28 cellular contexts compared by ENCODE assay signal in genomic region chr10:110711382-110711781, GRCh38.
"Had no signal": no experiment of that assay in that cellular context is flagged by ENCODE, and none has a peak within 500 bp of the region (broad histone marks: within the 10 kb centered on the region; RNA-seq: fewer than 3 reads in every experiment).

No MANE protein-coding gene starts in this region.

- H3K4me1 ChIP-seq: pancreas, prostate gland, stomach, upper lobe of right lung had no signal

- H3K27me3 ChIP-seq: pancreas, tibial artery, upper lobe of right lung had no signal

- H3K36me3 ChIP-seq: pancreas, prostate gland, stomach, tibial artery, upper lobe of right lung had no signal

- FAIRE-seq: pancreas had no signal

- ATAC-seq: activated naive CD8-positive, alpha-beta T cell treated with anti-CD3 and anti-CD28 coated beads, Interleukin-2, amount 50 U/mL, for 24 hours; activated T-cell treated with anti-CD3 and anti-CD28 coated beads, Interleukin-2, amount 50 U/mL, for 4 hours; activated T-helper 17 cell treated with anti-CD3 and anti-CD28 coated beads, Interleukin-2, amount 50 U/mL, for 72 hours; esophagus mucosa; naive thymus-derived CD4-positive, alpha-beta T cell; pancreas; stimulated activated naive B cell treated with anti-CD40 and anti-IgM and Interleukin-4, amounts not matched to agents 10 μg/mL and 1 μg/mL and 100 μg/mL, for 72 hours; upper lobe of right lung; WTC11 had no signal

- H3K9me3 ChIP-seq: pancreas, prostate gland, stomach, tibial artery, upper lobe of right lung had no signal

- DNase-seq: activated CD4-positive, alpha-beta memory T cell treated with anti-CD3 and anti-CD28 coated beads, Interleukin-2, amount 10 ng/mL, durations not matched to agents 7 days and 5 days; activated CD4-positive, alpha-beta T cell treated with anti-CD3 and anti-CD28 coated beads for 1 hour; activated CD4-positive, alpha-beta T cell treated with anti-CD3 and anti-CD28 coated beads, Interleukin-2, amount 10 ng/mL, durations not matched to agents 7 days and 5 days; activated gamma-delta T cell treated with Interleukin-2 at 50 U/mL for 16 hours; activated naive CD8-positive, alpha-beta T cell treated with anti-CD3 and anti-CD28 coated beads, Interleukin-2, amount 50 U/mL, for 24 hours; activated T-cell treated with anti-CD3 and anti-CD28 coated beads, Interleukin-2, amount 50 U/mL, for 4 hours; amygdala; central memory CD4-positive, alpha-beta T cell; endodermal cell; foreskin fibroblast; mammary epithelial cell; naive thymus-derived CD4-positive, alpha-beta T cell; nucleus accumbens; pancreas; retina; stimulated activated CD4-positive, alpha-beta T cell treated with anti-CD3 and anti-CD28 coated beads, Interleukin-1b, Interleukin-23, amount 100 ng/mL, for 48 hours; stimulated activated CD4-positive, alpha-beta T cell treated with anti-CD3 and anti-CD28 coated beads, Interleukin-4, amount 100 ng/mL, for 4 hours; stimulated activated CD8-positive, alpha-beta memory T cell treated with anti-CD3 and anti-CD28 coated beads, Interleukin-4, amount 100 ng/mL, for 48 hours; stimulated activated naive B cell treated with anti-CD40 and anti-IgM and Interleukin-4, amounts not matched to agents 10 μg/mL and 1 μg/mL and 100 μg/mL, for 72 hours; stomach; T-helper 2 cell; tibial artery; upper lobe of right lung had no signal

- H3K4me2 ChIP-seq: smooth muscle cell had no signal

- H3K4me3 ChIP-seq: pancreas, prostate gland, smooth muscle cell, stomach, tibial artery, upper lobe of right lung had no signal

- H3K27ac ChIP-seq: pancreas, prostate gland, stomach, tibial artery, upper lobe of right lung had no signal
